In genomic region chr2:191245869-191246531, GRCh38 we compare ENCODE assay signal across 8 cellular contexts. TPM values are rescaled to one million over a fixed set of nuclear protein-coding genes. Genes with fewer than 3 reads are reported as not detected.
DNase-seq lines count a peak whose midpoint lies in the region; ATAC-seq and TF ChIP-seq lines count a peak whose summit lies in the region.

No MANE protein-coding gene starts in this region.

- WGBS in H9 (ENCODE audit: extremely low coverage, insufficient read length, low lambda C conversion rate): no CpG with 5 or more reads among the region's 34 CpGs

- POLR2A ChIA-PET in CD8-positive, alpha-beta T cell (lab: Charles Lee): interaction anchor here (0.7 kb wide), 1 partner anchor 23 kb away, joined by 5 read pairs; no protein-coding TSS in a partner anchor

- H2BK15ac ChIP-seq in H9 (ENCODE audit: low read depth, low read length): 0 out of 2 replicates have a peak overlapping the region, but pooled peaks have one; percentile 42

- intact Hi-C loops in CD8-positive, alpha-beta T cell (cut with DNase I, micrococcal nuclease): loop anchor here in 1 of 2 experiments (5.0 kb wide), 2 partner anchors 54 to 79 kb away; no protein-coding TSS in a partner anchor

- H2AK5ac ChIP-seq in H9 (ENCODE audit: insufficient read length, low read length): no peak overlapping the region

- peak overlapping the region; percentile 97 for H3K14ac ChIP-seq in H9 (ENCODE audit: insufficient read depth, low read length)

- DNase-seq in CD8-positive, alpha-beta T cell: peak in 2 of 7 experiments; percentile 8 to 51
- DNase-seq in H9 (peak; percentile 89), NCI-H446 (lab: John Stamatoyannopoulos, UW) (peak; percentile 62 to 66), germinal center (ENCODE audit: low spot score) (peak; percentile 27), NOMO-1 treated with dmso at 0.1 percent for 144 hours (lab: John Stamatoyannopoulos, UW; ENCODE audit: unreplicated experiment) (no peak)
- peak; percentile 65 to 66 for DNase-seq in activated T-cell treated with anti-CD3 and anti-CD28 coated beads, Interleukin-2, amount 50 U/mL, for 48 hours

- H3K4me3 Mint-ChIP-seq in CD8-positive, alpha-beta T cell: peak overlapping the region; percentile 85
- H3K4me3 Mint-ChIP-seq in H9: peak overlapping the region; percentile 83 to 85

- H3K4ac ChIP-seq in H9 (ENCODE audit: low read depth, low read length): peak overlapping the region; percentile 65; the same call in 1 of the 2 replicates

- no peak overlapping the region for H3K56ac ChIP-seq in H9 (ENCODE audit: insufficient read length, low read depth, low read length)

- H2BK5ac ChIP-seq in H9 (ENCODE audit: insufficient read length, low read length): peak overlapping the region; percentile 62

- no peaks in the 10 kb centered on the region for H3K27me3 ChIP-seq in CD8-positive, alpha-beta T cell (ENCODE audit: insufficient read depth, low read length)
- H3K27me3 ChIP-seq in H9 (ENCODE audit: insufficient read depth, low read length) (no peaks in the 10 kb centered on the region), neutrophil (peaks cover 79% of the 10 kb centered on the region)

- H3K9me3 Mint-ChIP-seq in CD8-positive, alpha-beta T cell: peaks cover 4% of the 10 kb centered on the region
- H3K9me3 Mint-ChIP-seq in H9: no peaks in the 10 kb centered on the region; a peak in 1 of 5 replicates

- H3T11ph ChIP-seq in H9 (ENCODE audit: low read length): peak overlapping the region; percentile 67

- H3K4me3 ChIP-seq in CD8-positive, alpha-beta T cell (ENCODE audit: low read depth, low read length): peak overlapping the region; percentile 64
- H3K4me3 ChIP-seq in neutrophil (ENCODE audit: low read depth in 1 of 2, low read length in 1 of 2): peak overlapping the region; percentile 49 to 57

- peak; percentile 25 for ATAC-seq in CD8-positive, alpha-beta T cell
- ATAC-seq in GM21825 (IDR thresholded peaks at IDR 0.05; ENCODE audit: unreplicated experiment): no peak

- H3K36me3 Mint-ChIP-seq in CD8-positive, alpha-beta T cell: no peaks in the 10 kb centered on the region
- peaks cover 0 to 1% (median 0%) of the 10 kb centered on the region in 3 experiments; a peak in 2 of 7 replicates for H3K36me3 Mint-ChIP-seq in H9 (ENCODE audit: insufficient read depth in 1 of 3, low read depth in 3 of 3)

- no peak overlapping the region for H3K23ac ChIP-seq in H9 (ENCODE audit: insufficient read length, low read depth, low read length)

- H3K4me1 Mint-ChIP-seq in CD8-positive, alpha-beta T cell (ENCODE audit: low read depth): peaks cover 6% of the 10 kb centered on the region
- peaks cover 48 to 51% of the 10 kb centered on the region in 2 experiments for H3K4me1 Mint-ChIP-seq in H9

- peaks cover 12% of the 10 kb centered on the region for H3K23me2 ChIP-seq in H9 (ENCODE audit: insufficient read length, low read depth, low read length, poor library complexity, severe bottlenecking)

- peak overlapping the region; percentile 89 for H3K9ac ChIP-seq in H9 (ENCODE audit: extremely low read depth, insufficient read length, low read length)

- peak overlapping the region; percentile 96 for H4K8ac ChIP-seq in H9 (replicated peaks; ENCODE audit: insufficient read length, low read depth, low read length)

- no peak for TF ChIP-seq CTCF in CD8-positive, alpha-beta T cell (IDR thresholded peaks at IDR 0.05)
- TF ChIP-seq CTCF in H9 (conservative IDR thresholded peaks at IDR 0.05) (no peak), neutrophil (IDR thresholded peaks at IDR 0.05) (no peak)

- H3K9me3 ChIP-seq in CD8-positive, alpha-beta T cell (ENCODE audit: low read length): no peaks in the 10 kb centered on the region
- H3K9me3 ChIP-seq in H9 (ENCODE audit: control insufficient read depth, low read depth, low read length): no peaks in the 10 kb centered on the region
- no peaks in the 10 kb centered on the region for H3K9me3 ChIP-seq in neutrophil

- H3K4me1 ChIP-seq in CD8-positive, alpha-beta T cell (ENCODE audit: insufficient read depth, low read length): peaks cover 8% of the 10 kb centered on the region
- H3K4me1 ChIP-seq in H9 (ENCODE audit: insufficient read depth, low read length) (peaks cover 26% of the 10 kb centered on the region; the same call in 1 of the 2 replicates), neutrophil (ENCODE audit: control insufficient read depth in 1 of 2, insufficient read depth in 1 of 2, low read depth in 1 of 2, low read length in 1 of 2) (peaks cover 12 to 13% of the 10 kb centered on the region in 2 experiments)

- H3K27ac Mint-ChIP-seq in CD8-positive, alpha-beta T cell: no peak overlapping the region
- H3K27ac Mint-ChIP-seq in H9: peak overlapping the region; percentile 90 to 97 (median 96)

- peaks cover 9% of the 10 kb centered on the region for H3K79me1 ChIP-seq in H9 (ENCODE audit: insufficient read depth, low read depth, low read length, poor library complexity, severe bottlenecking)

- H3K27ac ChIP-seq in CD8-positive, alpha-beta T cell (ENCODE audit: low read depth, low read length): no peak overlapping the region
- H3K27ac ChIP-seq in H9 (ENCODE audit: insufficient read length, low read depth, low read length) (peak overlapping the region; percentile 84), neutrophil (no peak overlapping the region)

- H3K4me2 ChIP-seq in H9 (ENCODE audit: insufficient read depth, insufficient read length, low read length): peak overlapping the region; percentile 91

- H4K91ac ChIP-seq in H9 (ENCODE audit: insufficient read length, low read depth, low read length): peak overlapping the region; percentile 92

- no peaks in the 10 kb centered on the region for H4K20me1 ChIP-seq in H9 (ENCODE audit: control insufficient read depth, insufficient read depth, insufficient read length)

- peak overlapping the region; percentile 83 for H4K5ac ChIP-seq in H9 (ENCODE audit: insufficient read length, low read depth, low read length)

- H3K27me3 Mint-ChIP-seq in CD8-positive, alpha-beta T cell (ENCODE audit: low read depth): peaks cover 10% of the 10 kb centered on the region
- peaks cover 18% of the 10 kb centered on the region for H3K27me3 Mint-ChIP-seq in H9 (ENCODE audit: low read depth)

- no peak overlapping the region for H2AFZ ChIP-seq in H9 (ENCODE audit: low read length)

- H3K36me3 ChIP-seq in CD8-positive, alpha-beta T cell (ENCODE audit: insufficient read depth, low read length): no peaks in the 10 kb centered on the region
- H3K36me3 ChIP-seq in neutrophil: no peaks in the 10 kb centered on the region

- CTCF ChIA-PET in CD8-positive, alpha-beta T cell (lab: Charles Lee): no interaction called here

- peak overlapping the region; percentile 82 for H2BK12ac ChIP-seq in H9 (ENCODE audit: insufficient read length, low read depth, low read length)

- peaks cover 36% of the 10 kb centered on the region; the same call in 1 of the 2 replicates for H3K79me2 ChIP-seq in H9 (ENCODE audit: insufficient read depth, low read length)

- peak overlapping the region; percentile 100 for H3K18ac ChIP-seq in H9 (ENCODE audit: insufficient read length, low read depth, low read length)

- H2BK120ac ChIP-seq in H9 (ENCODE audit: low read depth, low read length, poor library complexity, severe bottlenecking): no peak overlapping the region

- H2BK20ac ChIP-seq in H9 (ENCODE audit: low read depth, low read length, poor library complexity, severe bottlenecking): no peak overlapping the region

RNA-seq across cellular contexts. Expression of gene MYO1B, which starts 0.8 kb away (rescaled TPM):
- total RNA-seq in CD8-positive, alpha-beta T cell: under 1 TPM; 0.38 to 1.00 TPM
- total RNA-seq in H9 (2021): 43.2 and 51.4 TPM in 2 replicates

Comparison
In these comparisons a context has a peak if more than half of its experiments do, and no peak if none do; other contexts are left out.
1. RNA of gene MYO1B, which starts 0.8 kb away (total RNA-seq): 43.2 to 51.4 TPM in H9; 0.38 to 1.00 TPM in CD8-positive, alpha-beta T cell; every median in the first group is over 10 times any median in the second.